Comparison of ENCODE assay signal across 26 cellular contexts in the genomic region with DNA sequence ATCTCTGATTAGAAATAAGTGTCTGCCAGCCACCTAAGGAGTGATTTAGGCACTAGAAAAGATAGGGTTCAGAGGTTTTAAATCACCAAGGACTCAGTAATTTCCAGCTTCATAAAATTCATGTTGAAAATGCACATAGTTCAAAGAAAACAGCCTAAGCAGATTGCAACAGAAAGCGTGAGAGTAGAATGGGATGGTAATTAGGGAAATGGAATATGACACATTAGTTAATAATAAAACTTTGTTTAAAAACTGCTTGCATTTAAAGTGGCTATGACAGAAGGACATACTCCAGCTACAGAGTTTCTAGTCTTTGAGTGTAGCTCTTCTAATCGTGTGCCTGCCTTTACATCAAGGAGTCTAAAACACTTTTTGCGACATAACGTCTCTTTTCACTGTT.
A peak's percentile ranks its signal among the peaks of the same experiment; 100 is the strongest.
DNase-seq lines count a peak whose midpoint lies in the region; ATAC-seq and TF ChIP-seq lines count a peak whose summit lies in the region.
"Had no signal": no experiment of that assay in that cellular context is flagged by ENCODE, and none has a peak within 500 bp of the region (broad histone marks: within the 10 kb centered on the region; RNA-seq: fewer than 3 reads in every experiment).

No MANE protein-coding gene starts in this region.

- H3K9me3 Mint-ChIP-seq in MCF 10A (ENCODE audit: unreplicated experiment), result no peaks in the 10 kb centered on the region

- no peak overlapping the region for H3K4me3 ChIP-seq in breast epithelium
- H3K4me3 ChIP-seq in psoas muscle, result no peak overlapping the region
- H3K4me3 ChIP-seq: colonic mucosa, lower lobe of right lung, MG63 had no signal

- H3K27me3 ChIP-seq in breast epithelium (no peaks in the 10 kb centered on the region), psoas muscle (ENCODE audit: insufficient read depth in 3 of 3, low read length in 2 of 3) (no peaks in the 10 kb centered on the region)
- H3K27me3 ChIP-seq: colonic mucosa, MG63 had no signal

- H3K9me3 ChIP-seq in breast epithelium, result peaks cover 0 to 3% of the 10 kb centered on the region in 2 donors
- no peaks in the 10 kb centered on the region for H3K9me3 ChIP-seq in psoas muscle
- H3K9me3 ChIP-seq: colonic mucosa, MG63 had no signal

- BruUV-seq in MCF 10A (replicated peaks; lab: Mats Ljungman, UMichigan), result no TSS peak

- H3K4me1 Mint-ChIP-seq in MCF 10A (ENCODE audit: insufficient read depth, unreplicated experiment), result peaks cover 17% of the 10 kb centered on the region
- H3K4me1 Mint-ChIP-seq: activated naive CD8-positive, alpha-beta T cell treated with anti-CD3 and anti-CD28 coated beads, Interleukin-2, amount 10 ng/mL, durations not matched to agents 7 days and 5 days; CD4-positive, CD25-positive, alpha-beta regulatory T cell had no signal

- POLR2A ChIA-PET in MCF 10A (lab: Yijun Ruan, JAX), result no interaction called here

- no peak overlapping the region for H3K4me3 Mint-ChIP-seq in MCF 10A (ENCODE audit: unreplicated experiment)
- H3K4me3 Mint-ChIP-seq: activated CD8-positive, alpha-beta T cell treated with anti-CD3 and anti-CD28 coated beads for 36 hours; activated naive CD8-positive, alpha-beta T cell treated with anti-CD3 and anti-CD28 coated beads, Interleukin-2, amount 10 ng/mL, durations not matched to agents 7 days and 5 days; brain; CD4-positive, CD25-positive, alpha-beta regulatory T cell; stimulated activated naive B cell treated with anti-CD40 and anti-IgM and Interleukin-4, amounts not matched to agents 10 μg/mL and 1 μg/mL and 100 μg/mL, for 72 hours had no signal

- no peak for ATAC-seq in psoas muscle
- ATAC-seq in HG03095 (IDR thresholded peaks at IDR 0.05; ENCODE audit: unreplicated experiment), result no peak
- ATAC-seq: activated CD4-positive, CD25-positive, alpha-beta regulatory T cell treated with anti-CD3 and anti-CD28 coated beads, Interleukin-2, amount 50 U/mL, for 24 hours; activated CD8-positive, alpha-beta T cell treated with anti-CD3 and anti-CD28 coated beads for 36 hours; lower lobe of right lung; stimulated activated naive B cell treated with anti-CD40 and anti-IgM and Interleukin-4, amounts not matched to agents 10 μg/mL and 1 μg/mL and 100 μg/mL, for 72 hours had no signal

- H3K27ac ChIP-seq in breast epithelium, result no peak overlapping the region
- H3K27ac ChIP-seq in psoas muscle, result peak overlapping the region; percentile 94
- H3K27ac ChIP-seq: 22Rv1, colonic mucosa, lower lobe of right lung had no signal

- TF ChIP-seq CTCF in MCF 10A (IDR thresholded peaks at IDR 0.05; ENCODE audit: unreplicated experiment), result no peak
- TF ChIP-seq CTCF in breast epithelium (IDR thresholded peaks at IDR 0.05), result no peak
- TF ChIP-seq CTCF in psoas muscle (IDR thresholded peaks at IDR 0.05), result no peak

- no peaks in the 10 kb centered on the region for H3K27me3 Mint-ChIP-seq in MCF 10A (ENCODE audit: insufficient read depth, unreplicated experiment)
- H3K27me3 Mint-ChIP-seq: activated CD8-positive, alpha-beta T cell treated with anti-CD3 and anti-CD28 coated beads for 36 hours; activated naive CD8-positive, alpha-beta T cell treated with anti-CD3 and anti-CD28 coated beads, Interleukin-2, amount 10 ng/mL, durations not matched to agents 7 days and 5 days; stimulated activated naive B cell treated with anti-CD40 and anti-IgM and Interleukin-4, amounts not matched to agents 10 μg/mL and 1 μg/mL and 100 μg/mL, for 72 hours had no signal

- H3K4me1 ChIP-seq in breast epithelium, result no peaks in the 10 kb centered on the region
- H3K4me1 ChIP-seq in psoas muscle, result peaks cover 20% of the 10 kb centered on the region
- H3K4me1 ChIP-seq: colonic mucosa, lower lobe of right lung had no signal

- intact Hi-C loops in MCF 10A (cut with micrococcal nuclease), result no loop called here
- intact Hi-C loops in breast epithelium (cut with DNase I; ENCODE audit: low total_unique reads), result no loop called here
- intact Hi-C loops in psoas muscle (cut with DNase I), result loop anchor here (5.0 kb wide), 1 partner anchor 85 kb away; no protein-coding TSS in a partner anchor

- CTCF ChIA-PET in MCF 10A (lab: Yijun Ruan, JAX), result interaction anchor here (1.0 kb wide), 1 partner anchor 13 kb away, joined by 3 read pairs; no protein-coding TSS in a partner anchor

- H3K36me3 ChIP-seq in breast epithelium, result no peaks in the 10 kb centered on the region
- no peaks in the 10 kb centered on the region for H3K36me3 ChIP-seq in psoas muscle (ENCODE audit: insufficient read depth in 1 of 2, low read depth in 1 of 2)
- H3K36me3 ChIP-seq: colonic mucosa, lower lobe of right lung, MG63 had no signal

- peak overlapping the region; percentile 84 for H3K27ac Mint-ChIP-seq in MCF 10A (ENCODE audit: low read depth, unreplicated experiment)
- H3K27ac Mint-ChIP-seq: activated CD8-positive, alpha-beta T cell treated with anti-CD3 and anti-CD28 coated beads for 36 hours; activated naive CD8-positive, alpha-beta T cell treated with anti-CD3 and anti-CD28 coated beads, Interleukin-2, amount 10 ng/mL, durations not matched to agents 7 days and 5 days; CD4-positive, CD25-positive, alpha-beta regulatory T cell; stimulated activated naive B cell treated with anti-CD40 and anti-IgM and Interleukin-4, amounts not matched to agents 10 μg/mL and 1 μg/mL and 100 μg/mL, for 72 hours had no signal

- WGBS in psoas muscle, 3 donors, result 74 to 91% (median 81%) methylated on average over 4 of the region's 4 CpGs

- no peak for TF ChIP-seq POLR2A in breast epithelium (IDR thresholded peaks at IDR 0.05)

- no peaks in the 10 kb centered on the region for H3K36me3 Mint-ChIP-seq in MCF 10A (ENCODE audit: insufficient read depth, unreplicated experiment)
- H3K36me3 Mint-ChIP-seq: activated naive CD8-positive, alpha-beta T cell treated with anti-CD3 and anti-CD28 coated beads, Interleukin-2, amount 10 ng/mL, durations not matched to agents 7 days and 5 days; brain; CD4-positive, CD25-positive, alpha-beta regulatory T cell had no signal

- DNase-seq in MCF 10A (ENCODE audit: unreplicated experiment) (no peak), breast epithelium (ENCODE audit: low spot score in 2 of 2) (no peak), kidney glomerular epithelial cell (lab: John Stamatoyannopoulos, UW) (peak; percentile 40), psoas muscle (no peak), NCI-H146 treated with DMSO at 0.1 percent for 48 hours (lab: John Stamatoyannopoulos, UW; ENCODE audit: unreplicated experiment) (no peak), NCI-H510A treated with DMSO at 0.1 percent for 48 hours (lab: John Stamatoyannopoulos, UW) (no peak)
- no peak for DNase-seq in activated naive CD4-positive, alpha-beta T cell treated with anti-CD3 and anti-CD28 coated beads, Interleukin-2, amount 50 U/mL, for 16 hours
- DNase-seq: activated CD8-positive, alpha-beta T cell treated with anti-CD3 and anti-CD28 coated beads for 36 hours; activated effector memory CD4-positive, alpha-beta T cell treated with Interleukin-2 at 50 U/mL for 16 hours; activated naive CD8-positive, alpha-beta T cell treated with anti-CD3 and anti-CD28 coated beads, Interleukin-2, amount 10 ng/mL, durations not matched to agents 7 days and 5 days; activated T-cell treated with anti-CD3 and anti-CD28 coated beads for 4 hours; CD4-positive, CD25-positive, alpha-beta regulatory T cell; colonic mucosa; glutamatergic neuron; kidney; lower lobe of right lung; NCI-H1436; NCI-H526 treated with DMSO at 0.1 percent for 48 hours; stimulated activated CD4-positive, alpha-beta T cell treated with anti-CD3 and anti-CD28 coated beads, Interleukin-12 subunit alpha, Interleukin-12 subunit beta, amount 100 ng/mL, for 4 hours; stimulated activated CD4-positive, alpha-beta T cell treated with anti-CD3 and anti-CD28 coated beads, Interleukin-4, amount 100 ng/mL, for 24 hours; stimulated activated naive B cell treated with anti-CD40 and anti-IgM and Interleukin-4, amounts not matched to agents 10 μg/mL and 1 μg/mL and 100 μg/mL, for 72 hours had no signal

Comparison
In these comparisons a context has a peak if more than half of its experiments do, and no peak if none do; other contexts are left out.
1. intact Hi-C loops: an anchor here in psoas muscle (5.0 kb wide); none called in MCF 10A and breast epithelium.